In the genomic region with DNA sequence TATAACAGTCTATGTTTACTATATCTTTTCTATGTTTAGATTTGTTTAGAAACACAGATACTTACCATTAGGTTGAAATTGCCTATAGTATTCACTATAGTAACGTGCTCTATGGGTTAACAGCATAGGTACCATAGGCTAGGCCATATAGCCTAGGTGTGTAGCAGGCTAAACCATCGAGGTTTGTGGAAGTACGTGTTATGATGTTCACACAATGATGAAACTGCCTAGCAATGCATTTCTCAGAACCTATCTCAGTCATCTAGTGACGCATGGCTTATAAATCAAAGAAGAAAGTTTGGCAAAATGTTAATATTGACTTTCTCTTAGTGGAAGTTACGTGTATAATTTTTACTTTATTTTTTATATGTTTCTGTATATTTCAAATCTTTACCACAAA, we compare ENCODE assay signal across 30 cellular contexts.
"Had no signal": no experiment of that assay in that cellular context is flagged by ENCODE, and none has a peak within 500 bp of the region (broad histone marks: within the 10 kb centered on the region; RNA-seq: fewer than 3 reads in every experiment).

No MANE protein-coding gene starts in this region.

- H3K27me3 ChIP-seq: ascending aorta, breast epithelium, cardiac muscle cell, colonic mucosa, esophagus muscularis mucosa had no signal

- H3K27ac Mint-ChIP-seq: activated B cell treated with CpG ODN at 0.5 μM for 24 hours; activated CD8-positive, alpha-beta T cell treated with anti-CD3 and anti-CD28 coated beads for 36 hours; activated naive CD4-positive, alpha-beta T cell treated with anti-CD3 and anti-CD28 coated beads, Interleukin-2, amount 10 ng/mL, durations not matched to agents 7 days and 5 days; activated naive CD4-positive, alpha-beta T cell treated with anti-CD3 and anti-CD28 coated beads, Interleukin-2, amount 50 U/mL, for 72 hours; activated naive CD8-positive, alpha-beta T cell treated with anti-CD3 and anti-CD28 coated beads, Interleukin-2, amount 10 ng/mL, durations not matched to agents 7 days and 5 days; endodermal cell; T-helper 17 cell; T-helper 2 cell treated with Interferon-gamma antibody and Interleukin-4, amounts not matched to agents 5 μg/mL and 100 μg/mL, for 36 hours had no signal

- DNase-seq: activated B cell treated with CpG ODN at 0.5 μM for 24 hours; activated CD4-positive, alpha-beta T cell treated with anti-CD3 and anti-CD28 coated beads for 48 hours; activated CD4-positive, alpha-beta T cell treated with anti-CD3 and anti-CD28 coated beads, Interleukin-2, amount 50 U/mL, for 1 hour; activated CD4-positive, alpha-beta T cell treated with anti-CD3 and anti-CD28 coated beads, Interleukin-2, amount 50 U/mL, for 48 hours; activated CD8-positive, alpha-beta memory T cell treated with anti-CD3 and anti-CD28 coated beads for 24 hours; activated CD8-positive, alpha-beta T cell treated with anti-CD3 and anti-CD28 coated beads for 36 hours; activated gamma-delta T cell; activated naive CD4-positive, alpha-beta T cell; activated naive CD4-positive, alpha-beta T cell treated with anti-CD3 and anti-CD28 coated beads, Interleukin-2, amount 10 ng/mL, durations not matched to agents 7 days and 5 days; activated naive CD8-positive, alpha-beta T cell treated with anti-CD3 and anti-CD28 coated beads, Interleukin-2, amount 10 ng/mL, durations not matched to agents 7 days and 5 days; activated T-cell treated with anti-CD3 and anti-CD28 coated beads, Interleukin-2, amount 50 U/mL, for 48 hours; central memory CD4-positive, alpha-beta T cell; cerebellar nuclear complex; colonic mucosa; effector CD8-positive, alpha-beta T cell; endodermal cell; foreskin fibroblast; head of caudate nucleus; T-helper 1 cell; T-helper 17 cell; T1000; WERI-Rb-1 had no signal

- ATAC-seq: activated CD4-positive, CD25-positive, alpha-beta regulatory T cell treated with anti-CD3 and anti-CD28 coated beads, Interleukin-2, amount 50 U/mL, for 24 hours; activated CD8-positive, alpha-beta T cell treated with anti-CD3 and anti-CD28 coated beads for 36 hours; activated naive CD4-positive, alpha-beta T cell treated with anti-CD3 and anti-CD28 coated beads, Interleukin-2, amount 50 U/mL, for 72 hours; T-helper 17 cell had no signal

- H3K27me3 Mint-ChIP-seq: activated B cell treated with CpG ODN at 0.5 μM for 24 hours; activated CD8-positive, alpha-beta T cell treated with anti-CD3 and anti-CD28 coated beads for 36 hours; activated naive CD8-positive, alpha-beta T cell treated with anti-CD3 and anti-CD28 coated beads, Interleukin-2, amount 10 ng/mL, durations not matched to agents 7 days and 5 days; T-helper 17 cell had no signal

- H3K36me3 ChIP-seq: ascending aorta, breast epithelium, cardiac muscle cell, colonic mucosa, esophagus muscularis mucosa, WERI-Rb-1 had no signal

- H3K4me1 ChIP-seq: ascending aorta, breast epithelium, colonic mucosa, esophagus muscularis mucosa had no signal

- H3K9me3 Mint-ChIP-seq: activated B cell treated with CpG ODN at 0.5 μM for 24 hours; activated CD8-positive, alpha-beta T cell treated with anti-CD3 and anti-CD28 coated beads for 36 hours; activated naive CD4-positive, alpha-beta T cell treated with anti-CD3 and anti-CD28 coated beads, Interleukin-2, amount 10 ng/mL, durations not matched to agents 7 days and 5 days; activated naive CD4-positive, alpha-beta T cell treated with anti-CD3 and anti-CD28 coated beads, Interleukin-2, amount 50 U/mL, for 72 hours; activated naive CD8-positive, alpha-beta T cell treated with anti-CD3 and anti-CD28 coated beads, Interleukin-2, amount 10 ng/mL, durations not matched to agents 7 days and 5 days; endodermal cell; T-helper 2 cell treated with Interferon-gamma antibody and Interleukin-4, amounts not matched to agents 5 μg/mL and 100 μg/mL, for 36 hours had no signal

- H3K36me3 Mint-ChIP-seq: activated naive CD4-positive, alpha-beta T cell treated with anti-CD3 and anti-CD28 coated beads, Interleukin-2, amount 10 ng/mL, durations not matched to agents 7 days and 5 days; activated naive CD4-positive, alpha-beta T cell treated with anti-CD3 and anti-CD28 coated beads, Interleukin-2, amount 50 U/mL, for 72 hours; activated naive CD8-positive, alpha-beta T cell treated with anti-CD3 and anti-CD28 coated beads, Interleukin-2, amount 10 ng/mL, durations not matched to agents 7 days and 5 days; brain had no signal

- H3K27ac ChIP-seq: ascending aorta, breast epithelium, cardiac muscle cell, colonic mucosa, esophagus muscularis mucosa, WERI-Rb-1 had no signal

- H3K4me3 ChIP-seq: ascending aorta, breast epithelium, cardiac muscle cell, colonic mucosa, esophagus muscularis mucosa had no signal

- H3K4me1 Mint-ChIP-seq: activated B cell treated with CpG ODN at 0.5 μM for 24 hours; activated naive CD4-positive, alpha-beta T cell treated with anti-CD3 and anti-CD28 coated beads, Interleukin-2, amount 10 ng/mL, durations not matched to agents 7 days and 5 days; activated naive CD8-positive, alpha-beta T cell treated with anti-CD3 and anti-CD28 coated beads, Interleukin-2, amount 10 ng/mL, durations not matched to agents 7 days and 5 days; brain had no signal

- H3K9me3 ChIP-seq: ascending aorta, breast epithelium, colonic mucosa, esophagus muscularis mucosa had no signal

- H3K4me3 Mint-ChIP-seq: activated B cell treated with CpG ODN at 0.5 μM for 24 hours; activated CD8-positive, alpha-beta T cell treated with anti-CD3 and anti-CD28 coated beads for 36 hours; activated naive CD4-positive, alpha-beta T cell treated with anti-CD3 and anti-CD28 coated beads, Interleukin-2, amount 10 ng/mL, durations not matched to agents 7 days and 5 days; activated naive CD8-positive, alpha-beta T cell treated with anti-CD3 and anti-CD28 coated beads, Interleukin-2, amount 10 ng/mL, durations not matched to agents 7 days and 5 days; brain; endodermal cell; T-helper 17 cell; T-helper 2 cell treated with Interferon-gamma antibody and Interleukin-4, amounts not matched to agents 5 μg/mL and 100 μg/mL, for 36 hours had no signal
